ENCODE assay signal across 9 cellular contexts in genomic region chr18:1691860-1692259, GRCh38.
"Had no signal": no experiment of that assay in that cellular context is flagged by ENCODE, and none has a peak within 500 bp of the region (broad histone marks: within the 10 kb centered on the region; RNA-seq: fewer than 3 reads in every experiment).

No MANE protein-coding gene starts in this region.

- H3K4me3 ChIP-seq: GM23248 had no signal

- FAIRE-seq: H54, HTR-8/SVneo had no signal

- DNase-seq: GM23248, GOT3, H9, HCEC 1CT, IMR-90, KBM-7 had no signal

- H3K27ac ChIP-seq: GM23248, KMS-11 had no signal

- H3K9ac ChIP-seq: GM23248, KMS-11 had no signal

- H2AFZ ChIP-seq: GM23248 had no signal

- H3K4me2 ChIP-seq: KMS-11 had no signal
